ENCODE assay signal across 1 cellular context in genomic region chr1:10679521-10680220, GRCh38.
TF ChIP-seq lines count a peak whose summit lies in the region.

No MANE protein-coding gene starts in this region.

TF ChIP-seq in K562, 482 proteins besides CTCF, POLR2A, EP300 and RAD21 (continued from another document):
- TF ChIP-seq ELK1 (CRISPR knock-in tag; IDR thresholded peaks at IDR 0.05), result no peak
- TF ChIP-seq ZNF354B (CRISPR knock-in tag; IDR thresholded peaks at IDR 0.05), result no peak
- TF ChIP-seq DDX20 (tag; IDR thresholded peaks at IDR 0.05; ENCODE audit: low read depth), result no peak
- no peak for TF ChIP-seq ZNF282 (CRISPR knock-in tag; IDR thresholded peaks at IDR 0.05)
- no peak for TF ChIP-seq NELFE (IDR thresholded peaks at IDR 0.05; ENCODE audit: insufficient read depth, insufficient read length)
- TF ChIP-seq L3MBTL2 (IDR thresholded peaks at IDR 0.05), result no peak
- no peak for TF ChIP-seq ZBTB9 (CRISPR knock-in tag; IDR thresholded peaks at IDR 0.05)
- no peak for TF ChIP-seq NR2C1 (IDR thresholded peaks at IDR 0.05)
- no peak for TF ChIP-seq NR2C1 (tag; IDR thresholded peaks at IDR 0.05)
- no peak for TF ChIP-seq TCFL5 (CRISPR knock-in tag; conservative IDR thresholded peaks at IDR 0.05)
- no peak for TF ChIP-seq ZBTB8A (IDR thresholded peaks at IDR 0.05; ENCODE audit: partially characterized antibody)
- TF ChIP-seq HMGN3 (IDR thresholded peaks at IDR 0.05; ENCODE audit: borderline replicate concordance, extremely low read depth, insufficient read length, low read depth, low read length), result no peak
- peak; percentile 33; the same call in 1 of the 2 replicates for TF ChIP-seq CTBP1 (IDR thresholded peaks at IDR 0.05; ENCODE audit: borderline replicate concordance)
- no peak for TF ChIP-seq DMBX1 (CRISPR knock-in tag; IDR thresholded peaks at IDR 0.05; ENCODE audit: borderline replicate concordance)
- TF ChIP-seq ZNF717 (CRISPR knock-in tag; IDR thresholded peaks at IDR 0.05), result no peak
- no peak for TF ChIP-seq MAFF (IDR thresholded peaks at IDR 0.05; ENCODE audit: low read length)
- no peak for TF ChIP-seq THRA (IDR thresholded peaks at IDR 0.05)
- no peak for TF ChIP-seq ZBTB7A (IDR thresholded peaks at IDR 0.05; ENCODE audit: borderline replicate concordance, control insufficient read depth, low read depth, low read length)
- no peak; the same call in 1 of the 2 replicates for TF ChIP-seq USF1 (CRISPR knock-in tag; IDR thresholded peaks at IDR 0.05)
- TF ChIP-seq ETV1 (tag; conservative IDR thresholded peaks at IDR 0.05; ENCODE audit: low read depth), result peak; percentile 66; the same call in 1 of the 2 replicates
- no peak for TF ChIP-seq PATZ1 (CRISPR knock-in tag; IDR thresholded peaks at IDR 0.05; ENCODE audit: borderline replicate concordance)
- no peak for TF ChIP-seq JUN (IDR thresholded peaks at IDR 0.05; ENCODE audit: borderline replicate concordance, low read depth, low read length)
- no peak for TF ChIP-seq JUN (CRISPR knock-in tag; IDR thresholded peaks at IDR 0.05; ENCODE audit: borderline replicate concordance)
- no peak for TF ChIP-seq MED1 (CRISPR knock-in tag; IDR thresholded peaks at IDR 0.05; ENCODE audit: borderline replicate concordance)
- no peak for TF ChIP-seq NCOA2 (IDR thresholded peaks at IDR 0.05; ENCODE audit: partially characterized antibody in 2 of 2)
- no peak for TF ChIP-seq ZNF324 (CRISPR knock-in tag; IDR thresholded peaks at IDR 0.05)
- no peak for TF ChIP-seq STAT5A (IDR thresholded peaks at IDR 0.05; ENCODE audit: borderline replicate concordance, low read length)
- no peak for TF ChIP-seq ZNF408 (CRISPR knock-in tag; IDR thresholded peaks at IDR 0.05; ENCODE audit: low read depth)
- TF ChIP-seq ZNF57 (CRISPR knock-in tag; IDR thresholded peaks at IDR 0.05), result no peak
- TF ChIP-seq ZNF778 (CRISPR knock-in tag; IDR thresholded peaks at IDR 0.05), result no peak
- no peak for TF ChIP-seq TSC22D4 (tag; IDR thresholded peaks at IDR 0.05)
- no peak for TF ChIP-seq ZNF277 (CRISPR knock-in tag; IDR thresholded peaks at IDR 0.05; ENCODE audit: borderline replicate concordance)
- no peak for TF ChIP-seq ZBTB49 (CRISPR knock-in tag; IDR thresholded peaks at IDR 0.05; ENCODE audit: borderline replicate concordance)
- TF ChIP-seq XRCC5 (IDR thresholded peaks at IDR 0.05; ENCODE audit: low read depth, low read length), result 0 out of 2 replicates have a peak, but pooled peaks have one; percentile 55
- no peak for TF ChIP-seq FOXP1 (CRISPR knock-in tag; IDR thresholded peaks at IDR 0.05)
- TF ChIP-seq PTBP1 (IDR thresholded peaks at IDR 0.05; ENCODE audit: low read depth, low read length), result no peak
- TF ChIP-seq TCF3 (CRISPR knock-in tag; IDR thresholded peaks at IDR 0.05), result no peak
- no peak for TF ChIP-seq DEAF1 (CRISPR knock-in tag; IDR thresholded peaks at IDR 0.05)
- TF ChIP-seq RFX5 (IDR thresholded peaks at IDR 0.05; ENCODE audit: low read depth, low read length), result 0 out of 2 replicates have a peak, but pooled peaks have one; percentile 24
- TF ChIP-seq SP1 (CRISPR knock-in tag; IDR thresholded peaks at IDR 0.05), result peak; percentile 60; the same call in 1 of the 2 replicates
- no peak for TF ChIP-seq GTF3C2 (IDR thresholded peaks at IDR 0.05; ENCODE audit: borderline replicate concordance, extremely low read depth, insufficient read length)
- no peak for TF ChIP-seq ILK (tag; IDR thresholded peaks at IDR 0.05; ENCODE audit: borderline replicate concordance, low read depth)
- TF ChIP-seq KLF13 (tag; IDR thresholded peaks at IDR 0.05; ENCODE audit: borderline replicate concordance, low read depth), result no peak
- no peak for TF ChIP-seq SIX5 (IDR thresholded peaks at IDR 0.05; ENCODE audit: borderline replicate concordance in 1 of 2, insufficient read depth in 1 of 2, low read depth in 1 of 2, low read length in 2 of 2)
- no peak for TF ChIP-seq SP2 (IDR thresholded peaks at IDR 0.05; ENCODE audit: extremely low read depth, low read depth, low read length, poor library complexity, severe bottlenecking)
- no peak for TF ChIP-seq ILF3 (IDR thresholded peaks at IDR 0.05; ENCODE audit: borderline replicate concordance)
- 0 out of 4 replicates have a peak, but pooled peaks of 1 of the 2 experiments have one; percentile 32 for TF ChIP-seq RCOR1 (IDR thresholded peaks at IDR 0.05; ENCODE audit: borderline replicate concordance in 1 of 2, low read depth in 2 of 2, low read length in 2 of 2)
